Comparison of ENCODE assay signal across 8 cellular contexts in genomic region chr9:131656356-131657030, GRCh38.
DNase-seq lines count a peak whose midpoint lies in the region; ATAC-seq and TF ChIP-seq lines count a peak whose summit lies in the region.

No MANE protein-coding gene starts in this region.

- H3K9me3 ChIP-seq in subcutaneous abdominal adipose tissue (ENCODE audit: control insufficient read depth in 5 of 5, low read length in 5 of 5) = no peaks in the 10 kb centered on the region

- no peak overlapping the region for H3K4me3 ChIP-seq in subcutaneous abdominal adipose tissue (ENCODE audit: low read depth in 1 of 5, low read length in 5 of 5)

- peak; percentile 48 to 78 (median 65) for DNase-seq in T-helper 1 cell
- peak; percentile 95 for DNase-seq in medulla oblongata (ENCODE audit: extremely low spot score)
- no peak for DNase-seq in SK-N-DZ (ENCODE audit: low spot score)
- DNase-seq in DMS 273 (lab: John Stamatoyannopoulos, UW; ENCODE audit: unreplicated experiment) = no peak

- peaks cover 11 to 53% (median 48%) of the 10 kb centered on the region in 5 donors for H3K4me1 ChIP-seq in subcutaneous abdominal adipose tissue (ENCODE audit: control insufficient read depth in 5 of 5, insufficient read depth in 5 of 5, low read length in 5 of 5)

- H3K9me3 Mint-ChIP-seq in brain = no peaks in the 10 kb centered on the region

- H3K27ac Mint-ChIP-seq in brain = peak overlapping the region in 4 of 5 experiments; percentile 4 to 56 (median 26)

- H3K36me3 ChIP-seq in subcutaneous abdominal adipose tissue (ENCODE audit: control insufficient read depth in 5 of 5, insufficient read depth in 5 of 5, low read length in 5 of 5) = no peaks in the 10 kb centered on the region

- no peak for TF ChIP-seq CTCF in brain (conservative IDR thresholded peaks at IDR 0.05)

- peak overlapping the region; percentile 62 for H3K27ac ChIP-seq in subcutaneous abdominal adipose tissue (ENCODE audit: low read depth, low read length)

- H3K9ac ChIP-seq in subcutaneous abdominal adipose tissue (ENCODE audit: low read length in 5 of 5) = no peak overlapping the region

- no peaks in the 10 kb centered on the region for H3K27me3 ChIP-seq in subcutaneous abdominal adipose tissue (ENCODE audit: control insufficient read depth in 5 of 5, insufficient read depth in 4 of 5, low read length in 5 of 5)

- no peak overlapping the region for H3K4me3 Mint-ChIP-seq in brain

- no peaks in the 10 kb centered on the region for H3K27me3 Mint-ChIP-seq in brain

- ATAC-seq in GM18861 (IDR thresholded peaks at IDR 0.05; ENCODE audit: unreplicated experiment) = peak; percentile 45
- ATAC-seq in HG03060 (IDR thresholded peaks at IDR 0.05; ENCODE audit: low read depth, unreplicated experiment) = peak; percentile 40

- H3K36me3 Mint-ChIP-seq in brain = no peaks in the 10 kb centered on the region

- peaks cover 65% of the 10 kb centered on the region for H3K4me1 Mint-ChIP-seq in brain

Comparison
In these comparisons a context has a peak if more than half of its experiments do, and no peak if none do; other contexts are left out.
1. DNase-seq: peak in T-helper 1 cell (5 of 5) and medulla oblongata (single experiment); none in SK-N-DZ (single experiment) and DMS 273 (single experiment).